Comparison of ENCODE assay signal across 14 cellular contexts in genomic region chr13:59250276-59250990, GRCh38.
"Had no signal": no experiment of that assay in that cellular context is flagged by ENCODE, and none has a peak within 500 bp of the region (broad histone marks: within the 10 kb centered on the region; RNA-seq: fewer than 3 reads in every experiment).

No MANE protein-coding gene starts in this region.

- H3K4me2 ChIP-seq: hepatocyte had no signal

- H2AFZ ChIP-seq: hepatocyte had no signal

- H3K9me3 ChIP-seq: sigmoid colon had no signal

- H3K27me3 ChIP-seq: hepatocyte, sigmoid colon had no signal

- H3K27ac ChIP-seq: hepatocyte had no signal

- H3K4me1 ChIP-seq: sigmoid colon had no signal

- H3K4me3 Mint-ChIP-seq: activated naive CD4-positive, alpha-beta T cell treated with anti-CD3 and anti-CD28 coated beads, Interleukin-2, amount 10 ng/mL, durations not matched to agents 7 days and 5 days; activated T-cell treated with anti-CD3 and anti-CD28 coated beads, Interleukin-2, amount 50 U/mL, for 24 hours; natural killer cell treated with Interleukin-12 subunit alpha and Interleukin-12 subunit beta and Interleukin-15 and Interleukin-18, amount 100 ng/mL, for 72 hours; stimulated activated naive CD8-positive, alpha-beta T cell treated with anti-CD3 and anti-CD28 coated beads, Interleukin-15, amount 100 ng/mL, for 72 hours; type B pancreatic cell had no signal

- DNase-seq: activated CD4-positive, alpha-beta T cell treated with anti-CD3 and anti-CD28 coated beads, Interleukin-2, amount 50 U/mL, for 4 hours; activated naive CD4-positive, alpha-beta T cell treated with anti-CD3 and anti-CD28 coated beads, Interleukin-2, amount 10 ng/mL, durations not matched to agents 7 days and 5 days; activated T-cell treated with anti-CD3 and anti-CD28 coated beads, Interleukin-2, amount 50 U/mL, for 24 hours; dermis blood vessel endothelial cell; left ventricle myocardium superior; mesendoderm; sigmoid colon; stimulated activated CD4-positive, alpha-beta T cell treated with anti-CD3 and anti-CD28 coated beads, Interleukin-1b, Interleukin-23, amount 100 ng/mL, for 48 hours; stimulated activated naive CD8-positive, alpha-beta T cell treated with anti-CD3 and anti-CD28 coated beads, Interleukin-15, amount 100 ng/mL, for 72 hours; T-helper 9 cell had no signal

- H3K9me3 Mint-ChIP-seq: activated naive CD4-positive, alpha-beta T cell treated with anti-CD3 and anti-CD28 coated beads, Interleukin-2, amount 10 ng/mL, durations not matched to agents 7 days and 5 days; activated T-cell treated with anti-CD3 and anti-CD28 coated beads, Interleukin-2, amount 50 U/mL, for 24 hours; stimulated activated naive CD8-positive, alpha-beta T cell treated with anti-CD3 and anti-CD28 coated beads, Interleukin-15, amount 100 ng/mL, for 72 hours; type B pancreatic cell had no signal

- ATAC-seq: activated CD4-positive, CD25-positive, alpha-beta regulatory T cell treated with anti-CD3 and anti-CD28 coated beads, Interleukin-2, amount 50 U/mL, for 24 hours; left ventricle myocardium superior; natural killer cell treated with Interleukin-12 subunit alpha and Interleukin-12 subunit beta and Interleukin-15 and Interleukin-18, amount 100 ng/mL, for 72 hours; stimulated activated naive CD8-positive, alpha-beta T cell treated with anti-CD3 and anti-CD28 coated beads, Interleukin-15, amount 100 ng/mL, for 72 hours had no signal

- H3K4me1 Mint-ChIP-seq: activated naive CD4-positive, alpha-beta T cell treated with anti-CD3 and anti-CD28 coated beads, Interleukin-2, amount 10 ng/mL, durations not matched to agents 7 days and 5 days; stimulated activated naive CD8-positive, alpha-beta T cell treated with anti-CD3 and anti-CD28 coated beads, Interleukin-15, amount 100 ng/mL, for 72 hours had no signal

- H3K36me3 ChIP-seq: sigmoid colon had no signal

- H3K36me3 Mint-ChIP-seq: activated naive CD4-positive, alpha-beta T cell treated with anti-CD3 and anti-CD28 coated beads, Interleukin-2, amount 10 ng/mL, durations not matched to agents 7 days and 5 days; natural killer cell treated with Interleukin-12 subunit alpha and Interleukin-12 subunit beta and Interleukin-15 and Interleukin-18, amount 100 ng/mL, for 72 hours; type B pancreatic cell had no signal

- H3K27me3 Mint-ChIP-seq: activated naive CD4-positive, alpha-beta T cell treated with anti-CD3 and anti-CD28 coated beads, Interleukin-2, amount 10 ng/mL, durations not matched to agents 7 days and 5 days; activated T-cell treated with anti-CD3 and anti-CD28 coated beads, Interleukin-2, amount 50 U/mL, for 24 hours; natural killer cell treated with Interleukin-12 subunit alpha and Interleukin-12 subunit beta and Interleukin-15 and Interleukin-18, amount 100 ng/mL, for 72 hours; stimulated activated naive CD8-positive, alpha-beta T cell treated with anti-CD3 and anti-CD28 coated beads, Interleukin-15, amount 100 ng/mL, for 72 hours; type B pancreatic cell had no signal

- H3K79me2 ChIP-seq: hepatocyte had no signal

- H3K27ac Mint-ChIP-seq: activated naive CD4-positive, alpha-beta T cell treated with anti-CD3 and anti-CD28 coated beads, Interleukin-2, amount 10 ng/mL, durations not matched to agents 7 days and 5 days; activated T-cell treated with anti-CD3 and anti-CD28 coated beads, Interleukin-2, amount 50 U/mL, for 24 hours; natural killer cell treated with Interleukin-12 subunit alpha and Interleukin-12 subunit beta and Interleukin-15 and Interleukin-18, amount 100 ng/mL, for 72 hours; stimulated activated naive CD8-positive, alpha-beta T cell treated with anti-CD3 and anti-CD28 coated beads, Interleukin-15, amount 100 ng/mL, for 72 hours; type B pancreatic cell had no signal

- H3K4me3 ChIP-seq: hepatocyte, sigmoid colon had no signal
